Comparison of ENCODE assay signal across 1 cellular context in the genomic region with DNA sequence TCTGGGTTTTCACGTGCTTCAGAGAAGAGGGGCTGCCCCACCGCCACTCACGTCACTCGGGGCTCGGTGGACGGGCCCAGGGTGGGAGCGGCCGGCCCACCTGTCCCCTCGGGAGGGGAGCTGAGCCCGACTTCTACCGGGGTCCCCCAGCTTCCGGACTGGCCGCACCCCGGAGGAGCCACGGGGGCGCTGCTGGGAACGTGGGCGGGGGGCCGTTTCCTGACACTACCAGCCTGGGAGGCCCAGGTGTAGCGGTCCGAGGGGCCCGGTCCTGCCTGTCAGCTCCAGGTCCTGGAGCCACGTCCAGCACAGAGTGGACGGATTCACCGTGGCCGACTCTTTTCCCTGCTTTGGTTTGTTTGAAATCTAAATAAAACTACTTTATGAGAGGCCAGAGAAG.
TF ChIP-seq lines count a peak whose summit lies in the region.

No MANE protein-coding gene starts in this region.

TF ChIP-seq in endothelial cell of umbilical vein, 7 proteins besides CTCF, POLR2A, EP300 and RAD21:
- no peak for TF ChIP-seq EZH2 (IDR thresholded peaks at IDR 0.05; ENCODE audit: borderline replicate concordance, low read depth, low read length, severe bottlenecking)
- TF ChIP-seq, protein P1, sequence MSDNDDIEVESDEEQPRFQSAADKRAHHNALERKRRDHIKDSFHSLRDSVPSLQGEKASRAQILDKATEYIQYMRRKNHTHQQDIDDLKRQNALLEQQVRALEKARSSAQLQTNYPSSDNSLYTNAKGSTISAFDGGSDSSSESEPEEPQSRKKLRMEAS (IDR thresholded peaks at IDR 0.05; ENCODE audit: insufficient read depth, insufficient read length), result no peak
- TF ChIP-seq MYC (IDR thresholded peaks at IDR 0.05; ENCODE audit: low read depth, low read length), result no peak
- TF ChIP-seq POLR2AphosphoS5 (IDR thresholded peaks at IDR 0.05; ENCODE audit: insufficient read depth, low read depth, low read length), result no peak
